Comparison of ENCODE assay signal across 25 cellular contexts in the genomic region with DNA sequence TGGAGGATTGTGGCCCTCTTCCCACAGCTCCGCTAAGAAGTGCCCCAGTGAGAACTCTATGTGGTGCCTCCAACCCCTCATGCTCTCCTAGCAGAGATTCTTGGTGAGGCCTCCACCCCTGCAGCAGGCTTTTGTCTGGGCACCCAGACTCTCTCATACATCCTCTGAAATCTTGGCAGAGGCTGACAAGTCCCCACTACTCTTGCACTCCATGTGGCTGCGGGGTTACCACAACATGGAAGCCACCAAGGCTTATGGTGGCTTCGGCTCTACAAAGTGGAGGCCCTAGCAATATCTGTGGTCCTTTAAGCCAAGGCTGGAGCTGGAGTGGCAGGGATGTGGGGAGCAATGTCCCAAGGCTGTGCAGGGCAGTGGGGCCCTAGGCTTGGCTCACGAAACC.
"Had no signal": no experiment of that assay in that cellular context is flagged by ENCODE, and none has a peak within 500 bp of the region (broad histone marks: within the 10 kb centered on the region; RNA-seq: fewer than 3 reads in every experiment).

No MANE protein-coding gene starts in this region.

- H3K36me3 ChIP-seq: colonic mucosa, esophagus squamous epithelium, gastrocnemius medialis, heart right ventricle, left lung, lower lobe of right lung had no signal

- H3K4me3 Mint-ChIP-seq: dendritic cell treated with granulocyte-macrophage colony-stimulating factor and Interleukin-4, amounts not matched to agents 40 ng/mL and 50 ng/mL, for 4 days; effector memory CD8-positive, alpha-beta T cell; endodermal cell; memory B cell had no signal

- H3K27me3 ChIP-seq: colonic mucosa, esophagus squamous epithelium, gastrocnemius medialis, heart right ventricle, left lung had no signal

- ATAC-seq: effector memory CD8-positive, alpha-beta T cell; esophagus mucosa; gastrocnemius medialis; left cardiac atrium; left lung; left ventricle myocardium superior had no signal

- H3K4me1 Mint-ChIP-seq: endodermal cell, memory B cell had no signal

- H3K4me3 ChIP-seq: colonic mucosa, esophagus squamous epithelium, gastrocnemius medialis, heart right ventricle, left lung, lower lobe of right lung had no signal

- H3K27ac ChIP-seq: colonic mucosa, epithelial cell of prostate, esophagus squamous epithelium, gastrocnemius medialis, heart right ventricle, left lung, lower lobe of right lung had no signal

- H3K4me1 ChIP-seq: colonic mucosa, esophagus squamous epithelium, gastrocnemius medialis, heart right ventricle, left lung, lower lobe of right lung had no signal

- DNase-seq: colonic mucosa; cortex of kidney; effector CD8-positive, alpha-beta T cell; effector memory CD8-positive, alpha-beta T cell; endodermal cell; erythroblast; esophagus squamous epithelium; foreskin fibroblast; foreskin melanocyte; gastrocnemius medialis; glutamatergic neuron; head of caudate nucleus; heart right ventricle; hippocampal formation; left cardiac atrium; left lung; left ventricle myocardium superior; lower lobe of right lung; mammary epithelial cell; mesendoderm; midbrain had no signal

- H3K36me3 Mint-ChIP-seq: memory B cell had no signal

- H3K27ac Mint-ChIP-seq: dendritic cell treated with granulocyte-macrophage colony-stimulating factor and Interleukin-4, amounts not matched to agents 40 ng/mL and 50 ng/mL, for 4 days; effector memory CD8-positive, alpha-beta T cell; endodermal cell; memory B cell had no signal

- H3K9me3 ChIP-seq: colonic mucosa, esophagus squamous epithelium, gastrocnemius medialis, lower lobe of right lung had no signal

- H3K9me3 Mint-ChIP-seq: dendritic cell treated with granulocyte-macrophage colony-stimulating factor and Interleukin-4, amounts not matched to agents 40 ng/mL and 50 ng/mL, for 4 days had no signal

- H3K27me3 Mint-ChIP-seq: dendritic cell treated with granulocyte-macrophage colony-stimulating factor and Interleukin-4, amounts not matched to agents 40 ng/mL and 50 ng/mL, for 4 days; effector memory CD8-positive, alpha-beta T cell; memory B cell had no signal
